Comparison of ENCODE assay signal across 8 cellular contexts in genomic region chr3:9808345-9809037, GRCh38. TPM values are rescaled to one million over a fixed set of nuclear protein-coding genes. Genes with fewer than 3 reads are reported as not detected.
DNase-seq lines count a peak whose midpoint lies in the region; ATAC-seq and TF ChIP-seq lines count a peak whose summit lies in the region.

No MANE protein-coding gene starts in this region.

- peak; percentile 49 for ATAC-seq in GM21737 (IDR thresholded peaks at IDR 0.05; ENCODE audit: unreplicated experiment)
- peak; percentile 65 to 73 for ATAC-seq in activated CD4-positive, CD25-positive, alpha-beta regulatory T cell treated with anti-CD3 and anti-CD28 coated beads, Interleukin-2, amount 50 U/mL, for 24 hours
- peak; percentile 75 for ATAC-seq in naive thymus-derived CD4-positive, alpha-beta T cell
- no peak for ATAC-seq in HG03095 (IDR thresholded peaks at IDR 0.05; ENCODE audit: unreplicated experiment)

- H3K4me3 Mint-ChIP-seq in naive thymus-derived CD4-positive, alpha-beta T cell = peak overlapping the region in 9 of 10 donors; percentile 25 to 96 (median 91)

- peaks cover 2 to 33% (median 8%) of the 10 kb centered on the region in 5 donors for H3K36me3 Mint-ChIP-seq in naive thymus-derived CD4-positive, alpha-beta T cell

- H3K9me3 ChIP-seq in naive thymus-derived CD4-positive, alpha-beta T cell (ENCODE audit: control insufficient read depth in 2 of 3, low read length in 3 of 3) = no peaks in the 10 kb centered on the region

- H3K4me1 ChIP-seq in naive thymus-derived CD4-positive, alpha-beta T cell (ENCODE audit: control insufficient read depth in 2 of 2, insufficient read depth in 2 of 2, low read length in 2 of 2) = peaks cover 21 to 28% of the 10 kb centered on the region in 2 donors

- peaks cover 31 to 45% (median 42%) of the 10 kb centered on the region in 7 donors for H3K4me1 Mint-ChIP-seq in naive thymus-derived CD4-positive, alpha-beta T cell

- H3K27me3 ChIP-seq in naive thymus-derived CD4-positive, alpha-beta T cell (ENCODE audit: control insufficient read depth in 2 of 2, insufficient read depth in 2 of 2, low read length in 2 of 2) = no peaks in the 10 kb centered on the region

- intact Hi-C loops in naive thymus-derived CD4-positive, alpha-beta T cell (cut with micrococcal nuclease) = loop anchor here (1.0 to 5.0 kb wide), 8 partner anchors 15 to 124 kb away; partner anchors contain the start of genes RPUSD3 (in 2 of the 2), ARPC4 (in 1 of the 2), BRPF1 (in 1 of the 2) and CRELD1 (in 1 of the 2)

- peaks cover 17 to 38% (median 27%) of the 10 kb centered on the region in 3 experiments for H3K36me3 ChIP-seq in naive thymus-derived CD4-positive, alpha-beta T cell (ENCODE audit: control insufficient read depth in 2 of 3, insufficient read depth in 3 of 3, low read length in 3 of 3)

- no peaks in the 10 kb centered on the region for H3K27me3 Mint-ChIP-seq in naive thymus-derived CD4-positive, alpha-beta T cell

- peak overlapping the region; percentile 92 to 98 (median 96) for H3K27ac Mint-ChIP-seq in naive thymus-derived CD4-positive, alpha-beta T cell

- H3K9me3 Mint-ChIP-seq in naive thymus-derived CD4-positive, alpha-beta T cell = no peaks in the 10 kb centered on the region

- H3K27ac ChIP-seq in coronary artery = peak overlapping the region; percentile 93 to 98
- H3K27ac ChIP-seq in naive thymus-derived CD4-positive, alpha-beta T cell (ENCODE audit: low read depth, low read length) = peak overlapping the region; percentile 90

- DNase-seq in GM03348 (ENCODE audit: low spot score) = peak; percentile 52
- peak; percentile 36 for DNase-seq in MV-4-11 (lab: John Stamatoyannopoulos, UW)
- DNase-seq in coronary artery (ENCODE audit: low spot score) = no peak
- DNase-seq in naive thymus-derived CD4-positive, alpha-beta T cell = peak in 7 of 9 donors; percentile 26 to 55 (median 40)
- DNase-seq in Ammon's horn (ENCODE audit: low spot score) = no peak

- POLR2A ChIA-PET in naive thymus-derived CD4-positive, alpha-beta T cell (lab: Charles Lee) = interaction anchor here (0.5 to 5.9 kb wide), 21 partner anchors 12 to 1798 kb away, joined by 3 to 61 read pairs (median 3); partner anchors contain the start of genes ARPC4, BRPF1, CRELD1 and JAGN1

- no peak overlapping the region for H3K4me3 ChIP-seq in coronary artery
- no peak overlapping the region for H3K4me3 ChIP-seq in naive thymus-derived CD4-positive, alpha-beta T cell (ENCODE audit: low read length)

- no peak for TF ChIP-seq CTCF in coronary artery (IDR thresholded peaks at IDR 0.05)

- CTCF ChIA-PET in naive thymus-derived CD4-positive, alpha-beta T cell (lab: Charles Lee) = interaction anchor here (0.6 to 1.0 kb wide), 4 partner anchors 16 to 487 kb away, joined by 3 to 7 read pairs (median 5); partner anchors contain the start of genes ARPC4 and TADA3

RNA-seq across cellular contexts. Expression of gene TTLL3, which starts 1.6 kb away (rescaled TPM):
- 100 to 1,000 TPM in 1 of 5 experiments, 10 to 100 TPM in 4; 54.9 to 106 (median 68.0) TPM for total RNA-seq in naive thymus-derived CD4-positive, alpha-beta T cell
- polyA plus RNA-seq in naive thymus-derived CD4-positive, alpha-beta T cell = 1 to 10 TPM; 2.5 to 3.3 TPM

RNA-seq across cellular contexts. Expression of gene ARPC4, which starts 15.6 kb away (rescaled TPM):
- 100 to 1,000 TPM; 128 to 273 (median 129) TPM for total RNA-seq in naive thymus-derived CD4-positive, alpha-beta T cell
- polyA plus RNA-seq in naive thymus-derived CD4-positive, alpha-beta T cell = 100 to 1,000 TPM; 205 to 212 TPM

RNA-seq across cellular contexts. Expression of gene TADA3, which starts 16.2 kb away (rescaled TPM):
- 10 to 100 TPM; 31.6 to 67.4 (median 36.8) TPM for total RNA-seq in naive thymus-derived CD4-positive, alpha-beta T cell
- polyA plus RNA-seq in naive thymus-derived CD4-positive, alpha-beta T cell = 10 to 100 TPM; 44.3 to 69.5 TPM

RNA-seq across cellular contexts. Expression of gene RPUSD3, which starts 35.3 kb away (rescaled TPM):
- total RNA-seq in naive thymus-derived CD4-positive, alpha-beta T cell = 10 to 100 TPM; 17.7 to 61.2 (median 58.0) TPM
- 10 to 100 TPM; 67.3 to 72.6 TPM for polyA plus RNA-seq in naive thymus-derived CD4-positive, alpha-beta T cell

RNA-seq across cellular contexts. Expression of gene CAMK1, which starts 38.7 kb away (rescaled TPM):
- total RNA-seq in naive thymus-derived CD4-positive, alpha-beta T cell = 10 to 100 TPM in 2 of 5 experiments, 1 to 10 TPM in 3; 2.1 to 36.3 (median 2.5) TPM
- 1 to 10 TPM in 1 of 2 donors, under 1 TPM in 1; 0.85 to 2.1 TPM for polyA plus RNA-seq in naive thymus-derived CD4-positive, alpha-beta T cell

Comparison
In these comparisons a context has a peak if more than half of its experiments do, and no peak if none do; other contexts are left out.
1. DNase-seq: peak in GM03348 (single experiment), MV-4-11 (single experiment) and naive thymus-derived CD4-positive, alpha-beta T cell (7 of 9); none in coronary artery (single experiment) and Ammon's horn (single experiment).